8 cellular contexts compared by ENCODE assay signal in genomic region chr11:13668102-13668956, GRCh38. TPM values are rescaled to one million over a fixed set of nuclear protein-coding genes. Genes with fewer than 3 reads are reported as not detected.
DNase-seq lines count a peak whose midpoint lies in the region; ATAC-seq and TF ChIP-seq lines count a peak whose summit lies in the region.

A gene with protein sequence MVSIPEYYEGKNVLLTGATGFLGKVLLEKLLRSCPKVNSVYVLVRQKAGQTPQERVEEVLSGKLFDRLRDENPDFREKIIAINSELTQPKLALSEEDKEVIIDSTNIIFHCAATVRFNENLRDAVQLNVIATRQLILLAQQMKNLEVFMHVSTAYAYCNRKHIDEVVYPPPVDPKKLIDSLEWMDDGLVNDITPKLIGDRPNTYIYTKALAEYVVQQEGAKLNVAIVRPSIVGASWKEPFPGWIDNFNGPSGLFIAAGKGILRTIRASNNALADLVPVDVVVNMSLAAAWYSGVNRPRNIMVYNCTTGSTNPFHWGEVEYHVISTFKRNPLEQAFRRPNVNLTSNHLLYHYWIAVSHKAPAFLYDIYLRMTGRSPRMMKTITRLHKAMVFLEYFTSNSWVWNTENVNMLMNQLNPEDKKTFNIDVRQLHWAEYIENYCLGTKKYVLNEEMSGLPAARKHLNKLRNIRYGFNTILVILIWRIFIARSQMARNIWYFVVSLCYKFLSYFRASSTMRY (plus strand): TSS chr11:13668668. CDS start chr11:13694766, 26,098 bp downstream.

- H3K27ac ChIP-seq in thymus (ENCODE audit: low read depth): peak within 1 kb of the TSS; percentile 82

- peaks cover 19% of the 10 kb centered on the region for H3K27me3 Mint-ChIP-seq in activated naive CD8-positive, alpha-beta T cell treated with anti-CD3 and anti-CD28 coated beads for 36 hours
- peaks cover 7% of the 10 kb centered on the region for H3K27me3 Mint-ChIP-seq in osteocyte (ENCODE audit: unreplicated experiment)

- H3K4me3 Mint-ChIP-seq in activated naive CD8-positive, alpha-beta T cell treated with anti-CD3 and anti-CD28 coated beads for 36 hours: peak within 1 kb of the TSS; percentile 97
- H3K4me3 Mint-ChIP-seq in osteocyte (ENCODE audit: unreplicated experiment): peak within 1 kb of the TSS; percentile 99

- H3K4me1 ChIP-seq in thymus (ENCODE audit: control insufficient read depth, insufficient read depth, low read length): peaks cover 13% of the 10 kb centered on the region

- H3K36me3 Mint-ChIP-seq in activated naive CD8-positive, alpha-beta T cell treated with anti-CD3 and anti-CD28 coated beads for 36 hours: peaks cover 33% of the 10 kb centered on the region
- peaks cover 3% of the 10 kb centered on the region for H3K36me3 Mint-ChIP-seq in osteocyte (ENCODE audit: unreplicated experiment)

- peak within 1 kb of the TSS; percentile 97 for H3K4me3 ChIP-seq in GM12865 (ENCODE audit: low read depth, low read length)
- peak within 1 kb of the TSS; percentile 79 for H3K4me3 ChIP-seq in thymus (ENCODE audit: low read length)

- H3K27me3 ChIP-seq in thymus (ENCODE audit: control insufficient read depth, insufficient read depth): no peaks in the 10 kb centered on the region

- DNase-seq in GM12865 (ENCODE audit: low read depth): peak; percentile 99
- peak; percentile 98 for DNase-seq in NCI-H1105 (lab: John Stamatoyannopoulos, UW)
- DNase-seq in SKM-1 treated with dmso at 0.1 percent for 144 hours (lab: John Stamatoyannopoulos, UW; ENCODE audit: unreplicated experiment): peak; percentile 98
- DNase-seq in activated naive CD8-positive, alpha-beta T cell treated with anti-CD3 and anti-CD28 coated beads for 36 hours: peak; percentile 98
- peak; percentile 98 for DNase-seq in glomerular visceral epithelial cell (ENCODE audit: extremely low spot score)
- peak; percentile 100 for DNase-seq in osteocyte (ENCODE audit: extremely low spot score, unreplicated experiment)

- peaks cover 41% of the 10 kb centered on the region for H3K4me1 Mint-ChIP-seq in activated naive CD8-positive, alpha-beta T cell treated with anti-CD3 and anti-CD28 coated beads for 36 hours
- peaks cover 38% of the 10 kb centered on the region for H3K4me1 Mint-ChIP-seq in osteocyte (ENCODE audit: unreplicated experiment)

- peak within 1 kb of the TSS; percentile 98 for H3K27ac Mint-ChIP-seq in activated naive CD8-positive, alpha-beta T cell treated with anti-CD3 and anti-CD28 coated beads for 36 hours
- peak within 1 kb of the TSS; percentile 99 for H3K27ac Mint-ChIP-seq in osteocyte (ENCODE audit: unreplicated experiment)

- H3K36me3 ChIP-seq in thymus (ENCODE audit: control insufficient read depth, insufficient read depth): no peaks in the 10 kb centered on the region

- no peaks in the 10 kb centered on the region for H3K9me3 Mint-ChIP-seq in activated naive CD8-positive, alpha-beta T cell treated with anti-CD3 and anti-CD28 coated beads for 36 hours
- H3K9me3 Mint-ChIP-seq in osteocyte (ENCODE audit: unreplicated experiment): no peaks in the 10 kb centered on the region

- peak; percentile 86 for ATAC-seq in HG02623 (IDR thresholded peaks at IDR 0.05; ENCODE audit: unreplicated experiment)

- H3K9me3 ChIP-seq in thymus (ENCODE audit: control insufficient read depth): no peaks in the 10 kb centered on the region

- under 1% methylated on average over 104 of the region's 104 CpGs for WGBS in thymus

- peak; percentile 62 for TF ChIP-seq CTCF in GM12865 (IDR thresholded peaks at IDR 0.05; ENCODE audit: insufficient read depth, low read depth, low read length, missing control alignments)
- peak; percentile 70 for TF ChIP-seq CTCF in osteocyte (IDR thresholded peaks at IDR 0.05)

RNA-seq across cellular contexts. Expression of the gene that starts here (rescaled TPM):
- total RNA-seq in activated naive CD8-positive, alpha-beta T cell treated with anti-CD3 and anti-CD28 coated beads for 36 hours: 10 to 100 TPM; 47.1 to 48.3 TPM
- 50.8 and 59.4 TPM in 2 replicates for total RNA-seq in osteocyte
- polyA plus RNA-seq in thymus: 31.8 TPM

Comparison
In these comparisons a context has a peak if more than half of its experiments do, and no peak if none do; other contexts are left out.
1. Peak in every context shown above with its lines: DNase-seq, ATAC-seq, H3K4me3 ChIP-seq and H3K27ac ChIP-seq.